1 cellular context compared by ENCODE assay signal in genomic region chr9:120926397-120926928, GRCh38.
TF ChIP-seq lines count a peak whose summit lies in the region.

A gene with protein sequence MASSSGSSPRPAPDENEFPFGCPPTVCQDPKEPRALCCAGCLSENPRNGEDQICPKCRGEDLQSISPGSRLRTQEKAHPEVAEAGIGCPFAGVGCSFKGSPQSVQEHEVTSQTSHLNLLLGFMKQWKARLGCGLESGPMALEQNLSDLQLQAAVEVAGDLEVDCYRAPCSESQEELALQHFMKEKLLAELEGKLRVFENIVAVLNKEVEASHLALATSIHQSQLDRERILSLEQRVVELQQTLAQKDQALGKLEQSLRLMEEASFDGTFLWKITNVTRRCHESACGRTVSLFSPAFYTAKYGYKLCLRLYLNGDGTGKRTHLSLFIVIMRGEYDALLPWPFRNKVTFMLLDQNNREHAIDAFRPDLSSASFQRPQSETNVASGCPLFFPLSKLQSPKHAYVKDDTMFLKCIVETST (minus strand): TSS chr9:120926796. CDS start chr9:120926075, 721 bp downstream.

TF ChIP-seq in WTC11, 78 proteins besides CTCF, POLR2A, EP300 and RAD21 (continued from another document):
- TF ChIP-seq, protein P1, sequence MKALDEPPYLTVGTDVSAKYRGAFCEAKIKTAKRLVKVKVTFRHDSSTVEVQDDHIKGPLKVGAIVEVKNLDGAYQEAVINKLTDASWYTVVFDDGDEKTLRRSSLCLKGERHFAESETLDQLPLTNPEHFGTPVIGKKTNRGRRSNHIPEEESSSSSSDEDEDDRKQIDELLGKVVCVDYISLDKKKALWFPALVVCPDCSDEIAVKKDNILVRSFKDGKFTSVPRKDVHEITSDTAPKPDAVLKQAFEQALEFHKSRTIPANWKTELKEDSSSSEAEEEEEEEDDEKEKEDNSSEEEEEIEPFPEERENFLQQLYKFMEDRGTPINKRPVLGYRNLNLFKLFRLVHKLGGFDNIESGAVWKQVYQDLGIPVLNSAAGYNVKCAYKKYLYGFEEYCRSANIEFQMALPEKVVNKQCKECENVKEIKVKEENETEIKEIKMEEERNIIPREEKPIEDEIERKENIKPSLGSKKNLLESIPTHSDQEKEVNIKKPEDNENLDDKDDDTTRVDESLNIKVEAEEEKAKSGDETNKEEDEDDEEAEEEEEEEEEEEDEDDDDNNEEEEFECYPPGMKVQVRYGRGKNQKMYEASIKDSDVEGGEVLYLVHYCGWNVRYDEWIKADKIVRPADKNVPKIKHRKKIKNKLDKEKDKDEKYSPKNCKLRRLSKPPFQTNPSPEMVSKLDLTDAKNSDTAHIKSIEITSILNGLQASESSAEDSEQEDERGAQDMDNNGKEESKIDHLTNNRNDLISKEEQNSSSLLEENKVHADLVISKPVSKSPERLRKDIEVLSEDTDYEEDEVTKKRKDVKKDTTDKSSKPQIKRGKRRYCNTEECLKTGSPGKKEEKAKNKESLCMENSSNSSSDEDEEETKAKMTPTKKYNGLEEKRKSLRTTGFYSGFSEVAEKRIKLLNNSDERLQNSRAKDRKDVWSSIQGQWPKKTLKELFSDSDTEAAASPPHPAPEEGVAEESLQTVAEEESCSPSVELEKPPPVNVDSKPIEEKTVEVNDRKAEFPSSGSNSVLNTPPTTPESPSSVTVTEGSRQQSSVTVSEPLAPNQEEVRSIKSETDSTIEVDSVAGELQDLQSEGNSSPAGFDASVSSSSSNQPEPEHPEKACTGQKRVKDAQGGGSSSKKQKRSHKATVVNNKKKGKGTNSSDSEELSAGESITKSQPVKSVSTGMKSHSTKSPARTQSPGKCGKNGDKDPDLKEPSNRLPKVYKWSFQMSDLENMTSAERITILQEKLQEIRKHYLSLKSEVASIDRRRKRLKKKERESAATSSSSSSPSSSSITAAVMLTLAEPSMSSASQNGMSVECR (CRISPR knock-in tag; IDR thresholded peaks at IDR 0.05; ENCODE audit: borderline replicate concordance), result no peak
